Comparison of ENCODE assay signal across 1 cellular context in genomic region chr12:92253301-92253700, GRCh38.
TF ChIP-seq lines count a peak whose summit lies in the region.

No MANE protein-coding gene starts in this region.

TF ChIP-seq in IMR-90, 13 proteins besides CTCF, POLR2A, EP300 and RAD21:
- TF ChIP-seq FOS (IDR thresholded peaks at IDR 0.05; ENCODE audit: low read depth, low read length) = no peak
- TF ChIP-seq CHD1 (IDR thresholded peaks at IDR 0.05; ENCODE audit: low read depth, low read length) = no peak
- no peak for TF ChIP-seq SMC3 (IDR thresholded peaks at IDR 0.05; ENCODE audit: low read depth, low read length)
- TF ChIP-seq NFE2L2 (IDR thresholded peaks at IDR 0.05; ENCODE audit: low read depth, low read length) = no peak
- TF ChIP-seq USF2 (IDR thresholded peaks at IDR 0.05; ENCODE audit: low read depth, low read length) = no peak
TF ChIP-seq in IMR-90: peak in this region for 0.
